Comparison of ENCODE assay signal across 19 cellular contexts in the genomic region with DNA sequence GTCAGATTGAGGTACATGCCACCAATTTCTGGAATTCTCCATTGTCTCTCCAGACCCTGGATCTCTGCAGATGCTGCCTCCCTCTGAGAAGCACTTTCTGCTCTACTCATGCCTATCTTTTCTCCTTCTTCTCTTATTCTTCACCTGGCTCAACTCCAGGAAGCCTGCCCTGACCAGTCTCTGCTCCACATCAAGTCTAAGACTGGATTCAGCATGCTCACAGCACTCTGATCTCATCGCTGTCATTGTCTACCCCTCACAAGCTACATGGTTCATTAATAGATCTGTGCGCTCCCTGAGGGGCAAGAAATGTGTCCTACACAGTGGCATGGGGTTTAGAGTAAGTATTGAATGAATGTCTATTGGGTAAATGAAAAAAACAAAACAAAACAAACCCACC. TPM values are rescaled to one million over a fixed set of nuclear protein-coding genes. Genes with fewer than 3 reads are reported as not detected.
DNase-seq lines count a peak whose midpoint lies in the region; ATAC-seq and TF ChIP-seq lines count a peak whose summit lies in the region.
"Had no signal": no experiment of that assay in that cellular context is flagged by ENCODE, and none has a peak within 500 bp of the region (broad histone marks: within the 10 kb centered on the region; RNA-seq: fewer than 3 reads in every experiment).

No MANE protein-coding gene starts in this region.

- 46% methylated on average over 2 of the region's 2 CpGs for WGBS in mammary epithelial cell (ENCODE audit: low coverage, missing lambda C conversion rate)

- H3K9me3 ChIP-seq in mammary epithelial cell (replicated peaks; ENCODE audit: insufficient read depth, low read length) = no peaks in the 10 kb centered on the region
- H3K9me3 ChIP-seq: A549 had no signal

- H3K9me3 Mint-ChIP-seq in MCF 10A (ENCODE audit: unreplicated experiment) = no peaks in the 10 kb centered on the region
- peaks cover 5% of the 10 kb centered on the region for H3K9me3 Mint-ChIP-seq in activated CD4-positive, alpha-beta memory T cell treated with anti-CD3 and anti-CD28 coated beads, Interleukin-2, amount 10 ng/mL, durations not matched to agents 7 days and 5 days
- H3K9me3 Mint-ChIP-seq in stimulated activated memory B cell treated with anti-CD40 and anti-IgM and Interleukin-4, amounts not matched to agents 10 μg/mL and 1 μg/mL and 100 μg/mL, for 72 hours = no peaks in the 10 kb centered on the region
- H3K9me3 Mint-ChIP-seq in naive thymus-derived CD8-positive, alpha-beta T cell = no peaks in the 10 kb centered on the region

- H2AFZ ChIP-seq in mammary epithelial cell (ENCODE audit: low read depth, low read length) = no peak overlapping the region

- no peak for ATAC-seq in stimulated activated memory B cell treated with anti-CD40 and anti-IgM and Interleukin-4, amounts not matched to agents 10 μg/mL and 1 μg/mL and 100 μg/mL, for 72 hours
- ATAC-seq in naive thymus-derived CD8-positive, alpha-beta T cell = no peak
- ATAC-seq: A549, Right ventricle myocardium inferior had no signal

- H4K20me1 ChIP-seq in mammary epithelial cell (ENCODE audit: insufficient read depth, low read length) = no peaks in the 10 kb centered on the region

- TF ChIP-seq CTCF in mammary epithelial cell (conservative IDR thresholded peaks at IDR 0.05 in 1 of 2, IDR thresholded peaks at IDR 0.05 in 1 of 2; ENCODE audit: extremely low read depth in 1 of 2, insufficient read depth in 1 of 2, low read depth in 1 of 2, low read length in 2 of 2) (no peak), MCF 10A (IDR thresholded peaks at IDR 0.05; ENCODE audit: unreplicated experiment) (no peak)

- POLR2A ChIA-PET in MCF 10A (lab: Yijun Ruan, JAX) = no interaction called here
- POLR2A ChIA-PET in activated CD4-positive, alpha-beta memory T cell treated with anti-CD3 and anti-CD28 coated beads, Interleukin-2, amount 10 ng/mL, durations not matched to agents 7 days and 5 days (lab: Charles Lee) = interaction anchor here (1.3 to 2.4 kb wide), 5 partner anchors 9 to 16 kb away, joined by 3 to 11 read pairs (median 9); no protein-coding TSS in a partner anchor
- POLR2A ChIA-PET in naive thymus-derived CD8-positive, alpha-beta T cell (lab: Charles Lee) = no interaction called here

- peaks cover 10% of the 10 kb centered on the region for H3K4me1 ChIP-seq in mammary epithelial cell (ENCODE audit: insufficient read depth, low read length)
- H3K4me1 ChIP-seq: A549 had no signal

- dilution Hi-C loops in mammary epithelial cell (cut with HindIII; ENCODE audit: low sequenced_read_pairs) = no loop called here

- no peak overlapping the region for H3K9ac ChIP-seq in mammary epithelial cell (ENCODE audit: insufficient read depth, low read length)

- no peak overlapping the region for H3K4me2 ChIP-seq in mammary epithelial cell (ENCODE audit: insufficient read depth, low read depth, low read length)
- H3K4me2 ChIP-seq: A549 had no signal

- H3K79me2 ChIP-seq in mammary epithelial cell (ENCODE audit: insufficient read depth, low read length) = no peaks in the 10 kb centered on the region

- no peaks in the 10 kb centered on the region for H3K36me3 ChIP-seq in mammary epithelial cell (ENCODE audit: insufficient read depth, low read length)

- H3K27ac ChIP-seq in mammary epithelial cell (ENCODE audit: insufficient read depth, low read depth, low read length) (no peak overlapping the region), epithelial cell of prostate (no peak overlapping the region)
- H3K27ac ChIP-seq: A549 had no signal

- H3K27me3 Mint-ChIP-seq in MCF 10A (ENCODE audit: insufficient read depth, unreplicated experiment) = no peaks in the 10 kb centered on the region
- no peaks in the 10 kb centered on the region for H3K27me3 Mint-ChIP-seq in activated CD4-positive, alpha-beta memory T cell treated with anti-CD3 and anti-CD28 coated beads, Interleukin-2, amount 10 ng/mL, durations not matched to agents 7 days and 5 days
- no peaks in the 10 kb centered on the region for H3K27me3 Mint-ChIP-seq in stimulated activated memory B cell treated with anti-CD40 and anti-IgM and Interleukin-4, amounts not matched to agents 10 μg/mL and 1 μg/mL and 100 μg/mL, for 72 hours
- peaks cover 0 to 11% (median 3%) of the 10 kb centered on the region in 5 donors for H3K27me3 Mint-ChIP-seq in naive thymus-derived CD8-positive, alpha-beta T cell
- H3K27me3 Mint-ChIP-seq: B cell, IgD-negative memory B cell had no signal

- CTCF ChIA-PET in mammary epithelial cell (lab: Charles Lee; ENCODE audit: low non-redundant PET) = interaction anchor here (0.6 kb wide), 1 partner anchor 635 kb away, joined by 3 read pairs; no protein-coding TSS in a partner anchor
- CTCF ChIA-PET in MCF 10A (lab: Yijun Ruan, JAX) = interaction anchor here (1.0 kb wide), 2 partner anchors 10 to 85 kb away, joined by 3 read pairs; no protein-coding TSS in a partner anchor
- CTCF ChIA-PET in activated CD4-positive, alpha-beta memory T cell treated with anti-CD3 and anti-CD28 coated beads, Interleukin-2, amount 10 ng/mL, durations not matched to agents 7 days and 5 days (lab: Charles Lee) = interaction anchor here (0.9 to 1.7 kb wide), 3 partner anchors 41 to 85 kb away, joined by 4 to 7 read pairs (median 5); no protein-coding TSS in a partner anchor

- in situ Hi-C loops in mammary epithelial cell (cut with MboI; ENCODE audit: low sequenced_read_pairs in 2 of 2) = no loop called here

- no peaks in the 10 kb centered on the region for H3K4me1 Mint-ChIP-seq in MCF 10A (ENCODE audit: insufficient read depth, unreplicated experiment)
- H3K4me1 Mint-ChIP-seq in activated CD4-positive, alpha-beta memory T cell treated with anti-CD3 and anti-CD28 coated beads, Interleukin-2, amount 10 ng/mL, durations not matched to agents 7 days and 5 days = peaks cover 75% of the 10 kb centered on the region
- H3K4me1 Mint-ChIP-seq in stimulated activated memory B cell treated with anti-CD40 and anti-IgM and Interleukin-4, amounts not matched to agents 10 μg/mL and 1 μg/mL and 100 μg/mL, for 72 hours = peaks cover 21% of the 10 kb centered on the region
- peaks cover 0 to 12% (median under 1%) of the 10 kb centered on the region in 4 donors for H3K4me1 Mint-ChIP-seq in naive thymus-derived CD8-positive, alpha-beta T cell

- no peaks in the 10 kb centered on the region for H3K27me3 ChIP-seq in mammary epithelial cell (ENCODE audit: insufficient read depth, low read length)

- H3K27ac Mint-ChIP-seq in MCF 10A (ENCODE audit: low read depth, unreplicated experiment) = no peak overlapping the region
- H3K27ac Mint-ChIP-seq in activated CD4-positive, alpha-beta memory T cell treated with anti-CD3 and anti-CD28 coated beads, Interleukin-2, amount 10 ng/mL, durations not matched to agents 7 days and 5 days = peak overlapping the region; percentile 22
- peak overlapping the region; percentile 7 for H3K27ac Mint-ChIP-seq in stimulated activated memory B cell treated with anti-CD40 and anti-IgM and Interleukin-4, amounts not matched to agents 10 μg/mL and 1 μg/mL and 100 μg/mL, for 72 hours
- no peak overlapping the region for H3K27ac Mint-ChIP-seq in naive thymus-derived CD8-positive, alpha-beta T cell
- H3K27ac Mint-ChIP-seq: B cell had no signal

- no peaks in the 10 kb centered on the region for H3K36me3 Mint-ChIP-seq in MCF 10A (ENCODE audit: insufficient read depth, unreplicated experiment)
- H3K36me3 Mint-ChIP-seq in activated CD4-positive, alpha-beta memory T cell treated with anti-CD3 and anti-CD28 coated beads, Interleukin-2, amount 10 ng/mL, durations not matched to agents 7 days and 5 days (ENCODE audit: low read depth) = peaks cover 38% of the 10 kb centered on the region
- H3K36me3 Mint-ChIP-seq in stimulated activated memory B cell treated with anti-CD40 and anti-IgM and Interleukin-4, amounts not matched to agents 10 μg/mL and 1 μg/mL and 100 μg/mL, for 72 hours = peaks cover 17% of the 10 kb centered on the region
- peaks cover 0 to 8% (median 0%) of the 10 kb centered on the region in 3 donors for H3K36me3 Mint-ChIP-seq in naive thymus-derived CD8-positive, alpha-beta T cell

- no peak overlapping the region for H3K4me3 ChIP-seq in mammary epithelial cell (replicated peaks in 1 of 3; ENCODE audit: insufficient read depth in 1 of 3, low read depth in 2 of 3, low read length in 3 of 3)
- H3K4me3 ChIP-seq: A549 had no signal

- no peak overlapping the region for H3K4me3 Mint-ChIP-seq in MCF 10A (ENCODE audit: unreplicated experiment)
- H3K4me3 Mint-ChIP-seq in activated CD4-positive, alpha-beta memory T cell treated with anti-CD3 and anti-CD28 coated beads, Interleukin-2, amount 10 ng/mL, durations not matched to agents 7 days and 5 days = peak overlapping the region; percentile 8
- no peak overlapping the region for H3K4me3 Mint-ChIP-seq in stimulated activated memory B cell treated with anti-CD40 and anti-IgM and Interleukin-4, amounts not matched to agents 10 μg/mL and 1 μg/mL and 100 μg/mL, for 72 hours
- no peak overlapping the region for H3K4me3 Mint-ChIP-seq in naive thymus-derived CD8-positive, alpha-beta T cell
- H3K4me3 Mint-ChIP-seq: B cell had no signal

- DNase-seq in mammary epithelial cell = peak; percentile 43
- DNase-seq in MCF 10A (ENCODE audit: unreplicated experiment) = no peak
- no peak for DNase-seq in activated CD4-positive, alpha-beta memory T cell treated with anti-CD3 and anti-CD28 coated beads, Interleukin-2, amount 10 ng/mL, durations not matched to agents 7 days and 5 days
- peak; percentile 12 for DNase-seq in epithelial cell of prostate (ENCODE audit: low read depth, low spot score)
- no peak for DNase-seq in globus pallidus (ENCODE audit: low spot score)
- DNase-seq in naive thymus-derived CD8-positive, alpha-beta T cell = no peak
- DNase-seq: EL, GF-D8, Karpas-422, NCI-H1417 treated with DMSO at 0.1 percent for 48 hours, NCI-H187, NCI-H446 treated with DMSO at 0.1 percent for 48 hours, NCI-H526 treated with DMSO at 0.1 percent for 48 hours had no signal

- no TSS peak for BruUV-seq in mammary epithelial cell (replicated peaks; lab: Mats Ljungman, UMichigan)
- BruUV-seq in MCF 10A (replicated peaks; lab: Mats Ljungman, UMichigan) = no TSS peak

- intact Hi-C loops in mammary epithelial cell (cut with micrococcal nuclease) = no loop called here
- intact Hi-C loops in MCF 10A (cut with micrococcal nuclease) = no loop called here

RNA-seq across cellular contexts. Expression of gene CCR4, which starts 38.7 kb away (rescaled TPM):
- total RNA-seq in mammary epithelial cell = not detected
- not detected for polyA plus RNA-seq in mammary epithelial cell
- polyA minus RNA-seq in mammary epithelial cell = not detected
- total RNA-seq in MCF 10A (2022) = not detected in 2 replicates
- 100 to 1,000 TPM; 117 to 118 TPM for total RNA-seq in activated CD4-positive, alpha-beta memory T cell treated with anti-CD3 and anti-CD28 coated beads, Interleukin-2, amount 10 ng/mL, durations not matched to agents 7 days and 5 days
- under 1 TPM; 0.16 to 0.23 TPM for total RNA-seq in naive thymus-derived CD8-positive, alpha-beta T cell
- polyA plus RNA-seq in naive thymus-derived CD8-positive, alpha-beta T cell = under 1 TPM in 2 of 3 donors, not detected in 1; 0.09 TPM
- total RNA-seq: M059J had no signal
- polyA plus RNA-seq: A549, IgD-negative memory B cell had no signal

Comparison
In these comparisons a context has a peak if more than half of its experiments do, and no peak if none do; other contexts are left out.
1. DNase-seq: peak in mammary epithelial cell (single experiment) and epithelial cell of prostate (single experiment); none in MCF 10A (single experiment), activated CD4-positive, alpha-beta memory T cell treated with anti-CD3 and anti-CD28 coated beads, Interleukin-2, amount 10 ng/mL, durations not matched to agents 7 days and 5 days (single experiment), globus pallidus (single experiment) and naive thymus-derived CD8-positive, alpha-beta T cell (0 of 10).
2. H3K27ac Mint-ChIP-seq: peak in activated CD4-positive, alpha-beta memory T cell treated with anti-CD3 and anti-CD28 coated beads, Interleukin-2, amount 10 ng/mL, durations not matched to agents 7 days and 5 days (single experiment) and stimulated activated memory B cell treated with anti-CD40 and anti-IgM and Interleukin-4, amounts not matched to agents 10 μg/mL and 1 μg/mL and 100 μg/mL, for 72 hours (single experiment); none in MCF 10A (single experiment) and naive thymus-derived CD8-positive, alpha-beta T cell (0 of 10).
3. RNA of gene CCR4, which starts 38.7 kb away (total RNA-seq): 117 to 118 TPM in activated CD4-positive, alpha-beta memory T cell treated with anti-CD3 and anti-CD28 coated beads, Interleukin-2, amount 10 ng/mL, durations not matched to agents 7 days and 5 days; 0.16 to 0.23 TPM in naive thymus-derived CD8-positive, alpha-beta T cell, not detected in mammary epithelial cell and not detected in MCF 10A; every median in the first group is over 10 times any median in the second.